Comparison of ENCODE assay signal across 13 cellular contexts in the genomic region with DNA sequence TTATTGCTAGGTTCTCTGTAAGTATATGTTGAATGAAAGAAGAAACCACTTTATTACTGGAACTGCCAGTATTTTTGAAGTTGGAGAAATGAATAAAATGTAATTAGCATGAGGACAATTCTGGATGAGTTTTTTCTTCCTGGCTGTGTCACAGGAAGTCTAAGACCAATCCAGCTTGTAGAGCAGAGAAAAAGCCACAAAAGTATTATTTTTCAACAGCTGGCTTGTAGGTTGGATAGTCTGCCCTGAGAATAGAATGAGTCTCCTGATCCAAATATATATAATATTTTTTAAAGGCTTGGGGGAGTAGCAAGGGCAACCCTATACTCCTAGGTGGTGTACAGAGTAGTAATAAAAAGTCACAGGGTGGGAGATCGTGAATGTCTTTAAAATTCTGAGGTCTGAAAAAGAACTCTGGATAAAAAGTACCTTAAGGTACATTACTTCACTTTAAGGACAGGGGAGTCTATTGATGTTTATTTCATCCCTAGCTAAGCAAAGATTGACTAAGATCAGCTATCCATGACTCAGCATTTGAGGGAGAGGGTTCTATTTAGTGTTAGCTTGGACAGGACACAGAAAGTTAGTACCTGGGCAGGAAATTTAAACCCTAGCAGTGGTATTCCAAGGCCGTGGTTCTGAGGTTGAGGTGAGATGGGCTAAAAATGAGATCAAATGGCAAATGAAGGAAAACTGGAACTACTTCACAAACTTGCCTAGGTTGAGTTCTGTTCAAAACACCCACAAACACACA. TPM values are rescaled to one million over a fixed set of nuclear protein-coding genes. Genes with fewer than 3 reads are reported as not detected.
DNase-seq lines count a peak whose midpoint lies in the region; ATAC-seq and TF ChIP-seq lines count a peak whose summit lies in the region.
"Had no signal": no experiment of that assay in that cellular context is flagged by ENCODE, and none has a peak within 500 bp of the region (broad histone marks: within the 10 kb centered on the region; RNA-seq: fewer than 3 reads in every experiment).

No MANE protein-coding gene starts in this region.

- peak overlapping the region; percentile 36; the same call in 1 of the 2 replicates for H3K4me2 ChIP-seq in IMR-90 (ENCODE audit: low read depth, low read length)
- H3K4me2 ChIP-seq in mesenchymal stem cell (ENCODE audit: low read length, poor library complexity, severe bottlenecking): no peak overlapping the region

- H3K23ac ChIP-seq in IMR-90 (ENCODE audit: low read depth, low read length) (peak overlapping the region; percentile 74; the same call in 1 of the 2 replicates), mesenchymal stem cell (ENCODE audit: low read length in 2 of 2) (no peak overlapping the region)

- no peaks in the 10 kb centered on the region for H3K27me3 ChIP-seq in IMR-90 (ENCODE audit: control insufficient read depth, insufficient read depth, low read length)
- H3K27me3 ChIP-seq in mesenchymal stem cell (ENCODE audit: control insufficient read depth in 1 of 2, insufficient read depth in 1 of 2, low read length in 2 of 2): no peaks in the 10 kb centered on the region
- H3K27me3 ChIP-seq in thoracic aorta (replicated peaks; ENCODE audit: insufficient read depth): no peaks in the 10 kb centered on the region
- H3K27me3 ChIP-seq: MG63 had no signal

- H3K9ac ChIP-seq in IMR-90 (ENCODE audit: low read depth, low read length) (no peak overlapping the region), mesenchymal stem cell (ENCODE audit: low read length) (peak overlapping the region; percentile 45)

- H3K4ac ChIP-seq in IMR-90 (ENCODE audit: low read depth, low read length): peak overlapping the region; percentile 62; the same call in 1 of the 2 replicates
- no peak overlapping the region for H3K4ac ChIP-seq in mesenchymal stem cell (ENCODE audit: low read depth in 1 of 2, low read length in 2 of 2)

- H2BK20ac ChIP-seq in IMR-90 (ENCODE audit: low read depth, low read length): peak overlapping the region; percentile 88; the same call in 1 of the 2 replicates

- H2BK12ac ChIP-seq in mesenchymal stem cell (ENCODE audit: low read length in 2 of 2): no peak overlapping the region

- H4K20me1 ChIP-seq in IMR-90 (ENCODE audit: insufficient read depth, low read length): no peaks in the 10 kb centered on the region

- TF ChIP-seq POLR2A in IMR-90 (IDR thresholded peaks at IDR 0.05; ENCODE audit: low read depth, low read length): no peak

- H2BK120ac ChIP-seq in IMR-90 (ENCODE audit: low read depth, low read length) (peak overlapping the region; percentile 70), mesenchymal stem cell (ENCODE audit: low read depth, low read length) (no peak overlapping the region)

- no TSS peak for BruUV-seq in IMR-90 (replicated peaks; lab: Mats Ljungman, UMichigan)

- TF ChIP-seq RAD21 in IMR-90 (IDR thresholded peaks at IDR 0.05; ENCODE audit: low read length): no peak

- intact Hi-C loops in IMR-90 (cut with micrococcal nuclease) (no loop called here), posterior vena cava (cut with DNase I) (no loop called here)

- H4K8ac ChIP-seq in IMR-90 (ENCODE audit: low read depth in 2 of 2, low read length in 2 of 2): peak overlapping the region in 1 of 2 experiments; percentile 24; a peak in 1 of 4 replicates
- peak overlapping the region; percentile 28 for H4K8ac ChIP-seq in mesenchymal stem cell (ENCODE audit: low read length)

- no CpG with 5 or more reads among the region's 2 CpGs for whole genome bisulfite sequencing in IMR-90 (ENCODE audit: extremely low coverage in 2 of 2, insufficient read length in 1 of 2), 2 experiments
- WGBS in mesenchymal stem cell: 89% methylated on average over 1 of the region's 2 CpGs

- H2BK15ac ChIP-seq in IMR-90 (ENCODE audit: low read depth, low read length) (no peak overlapping the region), mesenchymal stem cell (ENCODE audit: low read depth, poor library complexity, severe bottlenecking) (no peak overlapping the region)

- TF ChIP-seq CTCF in IMR-90 (conservative IDR thresholded peaks at IDR 0.05; ENCODE audit: low read depth, low read length) (no peak), epithelial cell of esophagus (IDR thresholded peaks at IDR 0.05; ENCODE audit: insufficient read depth, low read depth, low read length, missing control alignments) (no peak), thoracic aorta (IDR thresholded peaks at IDR 0.05) (no peak)

- dilution Hi-C loops in IMR-90 (cut with HindIII; ENCODE audit: low sequenced_read_pairs, unreplicated experiment): no loop called here

- H3K4me3 ChIP-seq in IMR-90 (ENCODE audit: insufficient read depth, low read depth, low read length) (no peak overlapping the region), epithelial cell of esophagus (ENCODE audit: low read length) (no peak overlapping the region), mesenchymal stem cell (ENCODE audit: insufficient read depth in 1 of 2, low read depth in 1 of 2, low read length in 2 of 2) (no peak overlapping the region), thoracic aorta (no peak overlapping the region)
- H3K4me3 ChIP-seq: lower lobe of right lung, MG63 had no signal

- peak overlapping the region; percentile 63; the same call in 1 of the 2 replicates for H3K14ac ChIP-seq in IMR-90 (replicated peaks; ENCODE audit: low read depth, low read length)
- H3K14ac ChIP-seq in mesenchymal stem cell (ENCODE audit: low read length in 2 of 2): no peak overlapping the region

- ATAC-seq in IMR-90 (ENCODE audit: low read depth) (peak; percentile 79), thoracic aorta (ENCODE audit: insufficient number of reproducible peaks, low FRiP score, low read depth) (no peak), HG02759 (IDR thresholded peaks at IDR 0.05; ENCODE audit: unreplicated experiment) (no peak)
- ATAC-seq: lower lobe of right lung had no signal

- H3K9me3 ChIP-seq in IMR-90 (ENCODE audit: control insufficient read depth, insufficient read depth, low read length) (no peaks in the 10 kb centered on the region), mesenchymal stem cell (ENCODE audit: control insufficient read depth, low read length) (no peaks in the 10 kb centered on the region), thoracic aorta (no peaks in the 10 kb centered on the region)
- H3K9me3 ChIP-seq: lower lobe of right lung, MG63 had no signal

- H2AK9ac ChIP-seq in IMR-90 (replicated peaks; ENCODE audit: low read depth, low read length, poor library complexity): no peak overlapping the region

- H3K36me3 ChIP-seq in IMR-90 (ENCODE audit: control insufficient read depth, insufficient read depth, low read length): no peaks in the 10 kb centered on the region
- no peaks in the 10 kb centered on the region for H3K36me3 ChIP-seq in mesenchymal stem cell (ENCODE audit: control insufficient read depth in 1 of 2, insufficient read depth in 2 of 2, low read depth in 1 of 2, low read length in 2 of 2)
- no peaks in the 10 kb centered on the region for H3K36me3 ChIP-seq in thoracic aorta
- H3K36me3 ChIP-seq: lower lobe of right lung, MG63, WERI-Rb-1 had no signal

- H4K91ac ChIP-seq in IMR-90 (ENCODE audit: insufficient read depth, low read depth, low read length) (no peak overlapping the region), mesenchymal stem cell (ENCODE audit: low read length) (no peak overlapping the region)

- H3K18ac ChIP-seq in IMR-90 (ENCODE audit: low read depth, low read length): peak overlapping the region; percentile 62
- no peak overlapping the region for H3K18ac ChIP-seq in mesenchymal stem cell (ENCODE audit: low read depth in 1 of 2, low read length in 2 of 2)

- no peak overlapping the region for H3K56ac ChIP-seq in IMR-90 (ENCODE audit: extremely low read depth, insufficient read depth, low read length)

- H2AK5ac ChIP-seq in IMR-90 (ENCODE audit: low read depth, low read length): no peak overlapping the region
- H2AK5ac ChIP-seq in mesenchymal stem cell (ENCODE audit: low read length, severe bottlenecking): no peak overlapping the region

- no peaks in the 10 kb centered on the region for H3K9me1 ChIP-seq in IMR-90 (ENCODE audit: insufficient read depth, low read length)

- H3K79me1 ChIP-seq in IMR-90 (ENCODE audit: low read depth in 1 of 2, low read length in 2 of 2) (no peaks in the 10 kb centered on the region), mesenchymal stem cell (replicated peaks; ENCODE audit: low read length, poor library complexity, severe bottlenecking) (no peaks in the 10 kb centered on the region)

- in situ Hi-C loops in IMR-90 (cut with MboI; ENCODE audit: low sequenced_read_pairs): no loop called here

- H3K27ac ChIP-seq in IMR-90 (ENCODE audit: insufficient read depth, low read length) (peak overlapping the region; percentile 16; the same call in 1 of the 2 replicates), mesenchymal stem cell (ENCODE audit: low read length, poor library complexity, severe bottlenecking) (no peak overlapping the region), thoracic aorta (peak overlapping the region; percentile 67 to 86)
- H3K27ac ChIP-seq: lower lobe of right lung, WERI-Rb-1 had no signal

- H4K5ac ChIP-seq in IMR-90 (ENCODE audit: low read depth, low read length): peak overlapping the region; percentile 69

- POLR2A ChIA-PET in IMR-90 (lab: Charles Lee; ENCODE audit: unreplicated experiment): no interaction called here

- H2BK5ac ChIP-seq in IMR-90 (ENCODE audit: low read depth, low read length, poor library complexity, severe bottlenecking) (peak overlapping the region; percentile 55), mesenchymal stem cell (ENCODE audit: low read depth, low read length, poor library complexity, severe bottlenecking) (no peak overlapping the region)

- DNase-seq in IMR-90 (peak; percentile 46), epithelial cell of esophagus (ENCODE audit: low read depth) (peak; percentile 40), mesenchymal stem cell (peak; percentile 39), thoracic aorta (ENCODE audit: low spot score) (no peak), glomerular visceral epithelial cell (ENCODE audit: extremely low spot score) (no peak), posterior vena cava (ENCODE audit: low spot score) (no peak)
- DNase-seq in stimulated activated CD4-positive, alpha-beta T cell treated with anti-CD3 and anti-CD28 coated beads, Interleukin-4, amount 100 ng/mL, for 24 hours: no peak
- DNase-seq: COR-L47, lower lobe of right lung, NCI-H345, WERI-Rb-1 had no signal

- peak overlapping the region; percentile 46 for H2AFZ ChIP-seq in IMR-90 (replicated peaks; ENCODE audit: low read length, poor library complexity)
- no peak overlapping the region for H2AFZ ChIP-seq in mesenchymal stem cell (ENCODE audit: low read depth, low read length)

- CTCF ChIA-PET in IMR-90 (lab: Yijun Ruan, JAX): interaction anchor here (0.6 to 1.6 kb wide), 4 partner anchors 10 to 46 kb away, joined by 3 to 4 read pairs (median 3); no protein-coding TSS in a partner anchor

- peaks cover 3% of the 10 kb centered on the region for H3K4me1 ChIP-seq in IMR-90 (ENCODE audit: control insufficient read depth, insufficient read depth, low read length)
- H3K4me1 ChIP-seq in mesenchymal stem cell (ENCODE audit: control insufficient read depth, insufficient read depth, low read depth, low read length): no peaks in the 10 kb centered on the region
- H3K4me1 ChIP-seq in thoracic aorta (ENCODE audit: control insufficient read depth in 1 of 2, low read depth in 2 of 2): peaks cover 37 to 86% of the 10 kb centered on the region in 2 donors

RNA-seq across cellular contexts. Expression of a gene that starts 31.7 kb away (rescaled TPM):
- total RNA-seq in IMR-90 (2012; rRNA removed) (3.9 and 5.0 TPM in 2 replicates), thoracic aorta (100 to 1,000 TPM in 1 of 2 donors, 10 to 100 TPM in 1; 76.5 to 118 TPM), posterior vena cava (10 to 100 TPM; 43.8 to 72.0 TPM)
- polyA plus RNA-seq in IMR-90 (2012; rRNA removed): 1.3 and 1.5 TPM in 2 replicates
- 1.0 and 1.5 TPM in 2 replicates for polyA plus RNA-seq in IMR-90 (2012; cell fraction: cytosol; rRNA removed)
- 0.25 and 1.4 TPM in 2 replicates for polyA plus RNA-seq in IMR-90 (2012; cell fraction: nucleus; rRNA removed; ENCODE audit: low replicate concordance)
- polyA plus RNA-seq in mesenchymal stem cell (2013, experiment 1 of 2): 7.2 TPM
- 8.0 TPM for polyA plus RNA-seq in mesenchymal stem cell (2013, experiment 2 of 2)

Comparison
In these comparisons a context has a peak if more than half of its experiments do, and no peak if none do; other contexts are left out.
1. DNase-seq: peak in IMR-90 (single experiment), epithelial cell of esophagus (single experiment) and mesenchymal stem cell (single experiment); none in thoracic aorta (single experiment), glomerular visceral epithelial cell (single experiment), posterior vena cava (single experiment) and stimulated activated CD4-positive, alpha-beta T cell treated with anti-CD3 and anti-CD28 coated beads, Interleukin-4, amount 100 ng/mL, for 24 hours (single experiment).